12 cellular contexts compared by ENCODE assay signal in the genomic region with DNA sequence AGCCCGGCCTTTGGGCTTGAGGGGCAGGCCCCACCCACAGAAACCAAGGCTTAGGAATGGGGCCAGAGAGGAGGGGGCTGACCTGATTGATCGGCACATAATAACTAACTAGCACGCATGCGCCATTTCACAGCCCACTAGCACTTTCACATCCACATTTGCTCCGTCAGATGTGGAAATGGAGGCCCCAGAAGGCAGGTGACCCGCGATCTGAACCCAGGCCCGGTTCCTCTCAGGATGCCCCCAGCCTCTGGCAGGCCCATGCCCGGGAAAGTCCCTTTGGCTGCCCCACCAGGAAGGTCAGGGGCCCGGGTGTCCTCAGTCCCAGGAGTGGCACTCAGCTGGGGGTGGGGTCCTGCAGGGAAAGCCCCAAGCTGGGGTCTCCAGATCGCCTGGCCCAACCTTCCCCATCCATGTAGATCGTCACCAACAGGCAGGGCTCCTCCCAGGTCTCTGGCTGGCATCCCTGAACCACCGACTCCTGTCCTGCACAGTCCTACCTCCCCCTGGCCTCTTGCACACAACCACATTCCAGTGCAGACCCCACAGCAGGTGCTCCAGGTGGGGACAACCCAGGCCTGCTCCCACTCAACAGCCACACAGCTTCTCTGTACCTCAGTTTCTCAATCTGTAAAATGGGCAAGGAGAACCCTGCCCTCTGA. TPM values are rescaled to one million over a fixed set of nuclear protein-coding genes. Genes with fewer than 3 reads are reported as not detected.
DNase-seq lines count a peak whose midpoint lies in the region; ATAC-seq, FAIRE-seq and TF ChIP-seq lines count a peak whose summit lies in the region.
"Had no signal": no experiment of that assay in that cellular context is flagged by ENCODE, and none has a peak within 500 bp of the region (broad histone marks: within the 10 kb centered on the region; RNA-seq: fewer than 3 reads in every experiment).

No MANE protein-coding gene starts in this region.

- dilution Hi-C loops in keratinocyte (cut with MboI; ENCODE audit: extremely low pct_ligation_motif_present, low sequenced_read_pairs), result no loop called here

- no peak overlapping the region for H3K4me3 ChIP-seq in keratinocyte (ENCODE audit: control insufficient read depth in 2 of 3, extremely low read depth in 1 of 3, insufficient read depth in 2 of 3, low read depth in 1 of 3, low read length in 3 of 3)
- H3K4me3 ChIP-seq in MM.1S (ENCODE audit: low read length), result no peak overlapping the region
- H3K4me3 ChIP-seq: pancreas, stomach had no signal

- in situ Hi-C loops in GM13976 (cut with MboI; ENCODE audit: low sequenced_read_pairs, unreplicated experiment), result no loop called here

- FAIRE-seq in keratinocyte (lab: Jason Lieb, UNC), result no peak
- FAIRE-seq: pancreas had no signal

- H3K36me3 ChIP-seq in keratinocyte (ENCODE audit: control insufficient read depth in 2 of 2, extremely low read depth in 1 of 2, insufficient read depth in 2 of 2, low read length in 2 of 2) (peaks cover 11 to 12% of the 10 kb centered on the region in 2 experiments), MM.1S (replicated peaks; ENCODE audit: insufficient read depth, low read length) (no peaks in the 10 kb centered on the region)
- H3K36me3 ChIP-seq: pancreas had no signal

- no peaks in the 10 kb centered on the region for H3K9me3 ChIP-seq in keratinocyte (ENCODE audit: control insufficient read depth, low read depth, low read length)
- no peaks in the 10 kb centered on the region for H3K9me3 ChIP-seq in MM.1S (replicated peaks; ENCODE audit: insufficient read depth, low read length)
- H3K9me3 ChIP-seq: pancreas, stomach had no signal

- H3K9me1 ChIP-seq in keratinocyte (ENCODE audit: control insufficient read depth, extremely low read depth, insufficient read depth, low read length), result peaks cover 9% of the 10 kb centered on the region

- no peak overlapping the region for H2AFZ ChIP-seq in keratinocyte (ENCODE audit: control insufficient read depth, low read length)
- H2AFZ ChIP-seq in MM.1S (ENCODE audit: low read length), result no peak overlapping the region

- DNase-seq in GM13976 (ENCODE audit: low spot score), result peak; percentile 91
- DNase-seq in keratinocyte (ENCODE audit: low read depth, low spot score), result no peak
- no peak for DNase-seq in NCI-H187 (lab: John Stamatoyannopoulos, UW)
- DNase-seq in MM.1S, result no peak
- DNase-seq in stimulated activated naive CD4-positive, alpha-beta T cell treated with Interleukin-2 at 50 U/mL for 16 hours (lab: John Stamatoyannopoulos, UW), result no peak
- DNase-seq in occipital lobe (lab: John Stamatoyannopoulos, UW), result no peak
- DNase-seq: activated naive CD8-positive, alpha-beta T cell treated with anti-CD3 and anti-CD28 coated beads, Interleukin-2, amount 10 ng/mL, durations not matched to agents 7 days and 5 days; DMS 273 treated with DMSO at 0.1 percent for 48 hours; stomach had no signal

- H3K79me2 ChIP-seq in keratinocyte (ENCODE audit: control insufficient read depth, insufficient read depth, low read length), result peaks cover 76% of the 10 kb centered on the region
- no peaks in the 10 kb centered on the region for H3K79me2 ChIP-seq in MM.1S (ENCODE audit: low read length)

- H3K9me2 ChIP-seq in MM.1S (replicated peaks; ENCODE audit: insufficient read depth, low read length), result no peaks in the 10 kb centered on the region

- no peaks in the 10 kb centered on the region for H3K27me3 ChIP-seq in keratinocyte (ENCODE audit: control insufficient read depth, extremely low read depth, insufficient read depth, low read length)
- peaks cover 12% of the 10 kb centered on the region; the same call in 1 of the 2 replicates for H3K27me3 ChIP-seq in MM.1S (replicated peaks; ENCODE audit: insufficient read depth, low read length)
- H3K27me3 ChIP-seq: pancreas, stomach had no signal

- ATAC-seq in GM21515 (IDR thresholded peaks at IDR 0.05; ENCODE audit: unreplicated experiment) (peak; percentile 39), HG03439 (IDR thresholded peaks at IDR 0.05; ENCODE audit: unreplicated experiment) (peak; percentile 35)

- H3K27ac ChIP-seq in keratinocyte (ENCODE audit: control insufficient read depth, insufficient read depth, low read length), result peak overlapping the region; percentile 58
- no peak overlapping the region for H3K27ac ChIP-seq in MM.1S (ENCODE audit: low read length)
- H3K27ac ChIP-seq: pancreas, stomach had no signal

- H3K4me2 ChIP-seq in keratinocyte (ENCODE audit: control insufficient read depth, extremely low read depth, insufficient read depth, low read depth, low read length) (peak overlapping the region; percentile 25), MM.1S (ENCODE audit: low read depth, low read length) (no peak overlapping the region)

- TF ChIP-seq CTCF in GM13976 (IDR thresholded peaks at IDR 0.05; ENCODE audit: borderline replicate concordance, control extremely low read depth, extremely low read depth, insufficient read depth, missing control alignments), result no peak
- no peak for TF ChIP-seq CTCF in keratinocyte (optimal IDR thresholded peaks at IDR 0.05 in 1 of 3, IDR thresholded peaks at IDR 0.05 in 1 of 3, conservative IDR thresholded peaks at IDR 0.05 in 1 of 3; ENCODE audit: extremely low read depth in 1 of 3, insufficient read depth in 2 of 3, low read length in 3 of 3)
- TF ChIP-seq CTCF in MM.1S (IDR thresholded peaks at IDR 0.05; ENCODE audit: low read length), result no peak

- H3K9ac ChIP-seq in keratinocyte (ENCODE audit: control insufficient read depth, extremely low read depth, insufficient read depth, low read length), result no peak overlapping the region
- H3K9ac ChIP-seq in MM.1S (ENCODE audit: low read length), result no peak overlapping the region

- H3K4me1 ChIP-seq in keratinocyte (ENCODE audit: control insufficient read depth, extremely low read depth, insufficient read depth, low read length) (peaks cover 20% of the 10 kb centered on the region), MM.1S (ENCODE audit: low read length) (no peaks in the 10 kb centered on the region)
- H3K4me1 ChIP-seq: stomach had no signal

- no peaks in the 10 kb centered on the region for H3F3A ChIP-seq in MM.1S (ENCODE audit: insufficient read depth, low read length)

- H4K20me1 ChIP-seq in keratinocyte (ENCODE audit: control insufficient read depth, extremely low read depth, insufficient read depth, low read length) (peaks cover 16% of the 10 kb centered on the region), MM.1S (ENCODE audit: insufficient read depth, low read length) (no peaks in the 10 kb centered on the region)

RNA-seq across cellular contexts. Expression of a gene that starts 46.7 kb away (rescaled TPM):
- polyA plus RNA-seq in keratinocyte, result 16.4 to 32.1 TPM (median 18.2 TPM) in 3 replicates
- 5.5 TPM for polyA plus RNA-seq in keratinocyte (2011; ENCODE audit: low read depth)
- 15.8 and 23.4 TPM in 2 replicates for polyA plus RNA-seq in keratinocyte (2011; cell fraction: cytosol; rRNA removed)
- polyA plus RNA-seq in keratinocyte (2011; cell fraction: nucleus; rRNA removed), result 34.4 and 38.2 TPM in 2 replicates
- 8.7 and 37.0 TPM in 2 replicates for polyA plus RNA-seq in keratinocyte (2012; ENCODE audit: low replicate concordance)
- polyA minus RNA-seq in keratinocyte, result 28.5 to 58.4 TPM (median 37.2 TPM) in 3 replicates
- 39.5 TPM for polyA minus RNA-seq in keratinocyte (2011; cell fraction: cytosol; rRNA and poly(A)+ RNA removed)
- 25.2 and 36.2 TPM in 2 replicates for polyA minus RNA-seq in keratinocyte (2011; cell fraction: nucleus; rRNA and poly(A)+ RNA removed)
- total RNA-seq in occipital lobe, result 41.3 TPM
